In the genomic region with DNA sequence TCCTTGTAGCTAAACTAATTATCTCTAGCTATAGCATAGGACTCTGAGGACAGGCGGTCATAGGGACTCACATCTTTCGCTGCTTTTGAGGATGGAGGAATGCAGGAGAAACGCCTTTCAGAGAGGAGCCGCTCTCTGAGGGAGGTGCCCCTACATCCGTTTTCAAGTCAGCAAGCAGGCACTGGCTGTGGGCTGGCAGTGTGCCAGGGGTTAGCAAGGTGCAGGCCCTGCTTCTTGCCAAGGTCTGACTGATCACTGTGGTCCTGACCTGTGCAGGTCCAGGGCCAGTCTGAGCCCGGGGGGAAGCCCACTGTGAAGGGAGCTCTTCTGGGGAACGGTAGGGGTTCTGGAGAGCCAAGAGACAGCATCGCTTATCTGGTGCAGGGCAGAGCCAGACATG, we compare ENCODE assay signal across 9 cellular contexts.
DNase-seq lines count a peak whose midpoint lies in the region; ATAC-seq and FAIRE-seq lines count a peak whose summit lies in the region.
"Had no signal": no experiment of that assay in that cellular context is flagged by ENCODE, and none has a peak within 500 bp of the region (broad histone marks: within the 10 kb centered on the region; RNA-seq: fewer than 3 reads in every experiment).

No MANE protein-coding gene starts in this region.

- H3K4me1 Mint-ChIP-seq in T-cell, result peaks cover 63 to 77% (median 77%) of the 10 kb centered on the region in 3 donors

- CTCF ChIA-PET in T-cell (lab: Charles Lee), result interaction anchor here (0.5 to 2.2 kb wide), 6 partner anchors 12 to 568 kb away, joined by 3 to 8 read pairs (median 4); partner anchors contain the start of gene GSTO1 (in 1 of the 2)

- H3K36me3 Mint-ChIP-seq in T-cell, result no peaks in the 10 kb centered on the region

- H3K9me3 ChIP-seq in small intestine (ENCODE audit: control insufficient read depth, low read depth), result no peaks in the 10 kb centered on the region

- POLR2A ChIA-PET in T-cell (lab: Charles Lee), result no interaction called here

- H3K4me3 ChIP-seq in small intestine (ENCODE audit: low read depth in 1 of 2, low read length in 2 of 2), result no peak overlapping the region

- no peaks in the 10 kb centered on the region for H3K9me3 Mint-ChIP-seq in T-cell

- no peaks in the 10 kb centered on the region for H3K4me1 ChIP-seq in small intestine (ENCODE audit: control insufficient read depth in 2 of 2, insufficient read depth in 1 of 2, low read depth in 1 of 2, low read length in 1 of 2)

- H3K27ac Mint-ChIP-seq in T-cell, result peak overlapping the region; percentile 81 to 87

- ATAC-seq in T-cell (replicated peaks in 1 of 4) (peak; percentile 81 to 86 (median 84)), HG03280 (IDR thresholded peaks at IDR 0.05; ENCODE audit: unreplicated experiment) (no peak), HG02885 (IDR thresholded peaks at IDR 0.05; ENCODE audit: poor library complexity, unreplicated experiment) (no peak), HG03432 (IDR thresholded peaks at IDR 0.05; ENCODE audit: unreplicated experiment) (no peak), HG03457 (IDR thresholded peaks at IDR 0.05; ENCODE audit: unreplicated experiment) (no peak)

- no peak for FAIRE-seq in small intestine (lab: Jason Lieb, UNC)
- FAIRE-seq: TTC549 had no signal

- peak overlapping the region; percentile 41 to 71 (median 49) for H3K4me3 Mint-ChIP-seq in T-cell

- 58 to 64% (median 64%) methylated on average over 8 of the region's 8 CpGs for WGBS in small intestine, 3 donors

- no peaks in the 10 kb centered on the region for H3K27me3 ChIP-seq in small intestine (ENCODE audit: control insufficient read depth in 2 of 2, insufficient read depth in 2 of 2, low read length in 2 of 2)

- H3K27me3 Mint-ChIP-seq in T-cell, result no peaks in the 10 kb centered on the region

- H3K36me3 ChIP-seq in small intestine (ENCODE audit: control insufficient read depth in 2 of 2, insufficient read depth in 2 of 2, low read length in 2 of 2), result no peaks in the 10 kb centered on the region

- no peak overlapping the region for H3K27ac ChIP-seq in small intestine (ENCODE audit: low read depth in 1 of 2, low read length in 1 of 2)

- DNase-seq in CD1c-positive myeloid dendritic cell (ENCODE audit: extremely low spot score) (peak; percentile 34), T-cell (peak; percentile 65 to 90 (median 78)), small intestine (peak; percentile 35)
- peak; percentile 75 for DNase-seq in activated naive CD4-positive, alpha-beta T cell treated with Interleukin-2 at 50 U/mL for 16 hours

Comparison
In these comparisons a context has a peak if more than half of its experiments do, and no peak if none do; other contexts are left out.
1. ATAC-seq: peak in T-cell (4 of 4); none in HG03280 (single experiment), HG02885 (single experiment), HG03432 (single experiment) and HG03457 (single experiment).
2. Peak in every context shown above with its lines, with median percentiles within 50 percentile points of each other: DNase-seq.